Comparison of ENCODE assay signal across 1 cellular context in the genomic region with DNA sequence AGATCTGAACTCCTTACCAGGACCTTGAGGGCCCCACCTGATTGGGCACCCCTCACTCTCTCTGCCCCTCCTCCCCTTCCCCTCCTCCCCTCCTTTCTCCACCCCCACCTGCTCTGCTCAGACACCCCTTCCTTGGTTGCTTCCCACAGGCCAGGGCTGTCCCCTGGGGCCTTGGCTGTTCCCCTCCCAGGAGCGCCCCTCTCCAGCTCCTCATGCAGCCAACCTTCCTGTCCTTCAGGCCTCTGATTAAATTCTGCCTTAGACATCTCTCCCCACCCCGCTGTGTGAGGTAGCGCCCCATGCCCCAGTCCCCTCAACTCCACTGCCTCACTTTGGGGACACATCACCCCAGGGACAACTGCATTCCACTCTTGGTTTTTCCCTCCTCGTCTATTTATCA.
TF ChIP-seq lines count a peak whose summit lies in the region.

No MANE protein-coding gene starts in this region.

TF ChIP-seq in HCT116, 20 proteins besides CTCF, POLR2A, EP300 and RAD21 (continued from another document):
- TF ChIP-seq SRF (IDR thresholded peaks at IDR 0.05; ENCODE audit: low read depth) = no peak
- no peak for TF ChIP-seq ATF3 (IDR thresholded peaks at IDR 0.05)
- no peak for TF ChIP-seq POLR2AphosphoS5 (IDR thresholded peaks at IDR 0.05; ENCODE audit: low read depth, low read length)
